Comparison of ENCODE assay signal across 1 cellular context in genomic region chrX:109187473-109188168, GRCh38.
TF ChIP-seq lines count a peak whose summit lies in the region.

No MANE protein-coding gene starts in this region.

TF ChIP-seq in WTC11, 78 proteins besides CTCF, POLR2A, EP300 and RAD21 (continued from another document):
- TF ChIP-seq CDX4 (CRISPR knock-in tag; IDR thresholded peaks at IDR 0.05; ENCODE audit: borderline replicate concordance) (no peak), MXD4 (CRISPR knock-in tag; IDR thresholded peaks at IDR 0.05; ENCODE audit: borderline replicate concordance) (no peak)
